Comparison of ENCODE assay signal across 11 cellular contexts in the genomic region with DNA sequence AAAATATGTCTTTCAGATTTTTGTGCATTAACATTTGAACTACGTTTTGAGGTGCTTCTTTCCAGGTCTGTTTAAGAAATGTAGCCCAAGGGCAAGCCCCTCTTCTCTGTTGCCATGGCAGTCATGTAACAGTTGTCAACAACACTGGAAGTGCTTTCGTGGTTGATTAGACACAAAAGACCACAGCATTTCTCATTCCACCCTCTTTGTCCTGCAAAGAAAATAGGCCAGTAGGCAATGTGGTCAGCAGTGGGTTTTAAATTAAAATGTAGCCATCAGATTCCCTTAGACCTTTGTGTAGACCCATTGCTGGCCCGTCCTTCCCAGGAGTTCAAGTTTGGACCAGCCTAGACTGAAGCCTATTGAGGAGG. TPM values are rescaled to one million over a fixed set of nuclear protein-coding genes. Genes with fewer than 3 reads are reported as not detected.
DNase-seq lines count a peak whose midpoint lies in the region; ATAC-seq and TF ChIP-seq lines count a peak whose summit lies in the region.
"Had no signal": no experiment of that assay in that cellular context is flagged by ENCODE, and none has a peak within 500 bp of the region (broad histone marks: within the 10 kb centered on the region; RNA-seq: fewer than 3 reads in every experiment).

No MANE protein-coding gene starts in this region.

- H3K4me1 ChIP-seq in esophagus squamous epithelium, result peaks cover 16 to 70% (median 41%) of the 10 kb centered on the region in 3 donors
- H3K4me1 ChIP-seq: breast epithelium, Peyer's patch had no signal

- no peak for DNase-seq in natural killer cell
- DNase-seq in natural killer cell treated with Interleukin-12 subunit alpha and Interleukin-12 subunit beta and Interleukin-15 and Interleukin-18, amount 100 ng/mL, for 72 hours (ENCODE audit: low spot score), result no peak
- DNase-seq in LHCN-M2 (ENCODE audit: low read depth), result peak; percentile 75
- no peak for DNase-seq in esophagus squamous epithelium (lab: John Stamatoyannopoulos, UW)
- no peak for DNase-seq in activated T-cell treated with anti-CD3 and anti-CD28 coated beads, Interleukin-2, amount 50 U/mL, for 24 hours
- DNase-seq in GM19238 (ENCODE audit: insufficient read length, low spot score), result no peak
- DNase-seq in NCI-H1092 treated with DMSO at 0.1 percent for 48 hours (lab: John Stamatoyannopoulos, UW), result no peak
- DNase-seq: Peyer's patch had no signal

- H3K4me3 Mint-ChIP-seq in natural killer cell, result no peak overlapping the region
- no peak overlapping the region for H3K4me3 Mint-ChIP-seq in natural killer cell treated with Interleukin-12 subunit alpha and Interleukin-12 subunit beta and Interleukin-15 and Interleukin-18, amount 100 ng/mL, for 72 hours
- H3K4me3 Mint-ChIP-seq in activated T-cell treated with anti-CD3 and anti-CD28 coated beads, Interleukin-2, amount 50 U/mL, for 24 hours, result no peak overlapping the region
- H3K4me3 Mint-ChIP-seq: B cell had no signal

- ATAC-seq in natural killer cell (peak in 2 of 3 donors; percentile 76 to 81), HG03457 (IDR thresholded peaks at IDR 0.05; ENCODE audit: unreplicated experiment) (no peak)
- ATAC-seq in natural killer cell treated with Interleukin-12 subunit alpha and Interleukin-12 subunit beta and Interleukin-15 and Interleukin-18, amount 100 ng/mL, for 72 hours, result no peak

- intact Hi-C loops in natural killer cell (cut with micrococcal nuclease) (no loop called here), esophagus squamous epithelium (cut with DNase I) (no loop called here)

- H3K27me3 Mint-ChIP-seq in natural killer cell (ENCODE audit: low read depth in 2 of 2), result no peaks in the 10 kb centered on the region
- H3K27me3 Mint-ChIP-seq in natural killer cell treated with Interleukin-12 subunit alpha and Interleukin-12 subunit beta and Interleukin-15 and Interleukin-18, amount 100 ng/mL, for 72 hours, result no peaks in the 10 kb centered on the region
- H3K27me3 Mint-ChIP-seq in activated T-cell treated with anti-CD3 and anti-CD28 coated beads, Interleukin-2, amount 50 U/mL, for 24 hours, result no peaks in the 10 kb centered on the region
- H3K27me3 Mint-ChIP-seq: B cell had no signal

- no peaks in the 10 kb centered on the region for H3K9me3 Mint-ChIP-seq in natural killer cell
- no peaks in the 10 kb centered on the region for H3K9me3 Mint-ChIP-seq in natural killer cell treated with Interleukin-12 subunit alpha and Interleukin-12 subunit beta and Interleukin-15 and Interleukin-18, amount 100 ng/mL, for 72 hours
- no peaks in the 10 kb centered on the region for H3K9me3 Mint-ChIP-seq in activated T-cell treated with anti-CD3 and anti-CD28 coated beads, Interleukin-2, amount 50 U/mL, for 24 hours

- WGBS in esophagus squamous epithelium, 2 donors, result 23 to 28% methylated on average over 2 to 3 of the region's 3 CpGs

- H3K9me3 ChIP-seq in esophagus squamous epithelium, result no peaks in the 10 kb centered on the region
- H3K9me3 ChIP-seq: breast epithelium, Peyer's patch had no signal

- H3K36me3 Mint-ChIP-seq in natural killer cell, result no peaks in the 10 kb centered on the region
- no peaks in the 10 kb centered on the region for H3K36me3 Mint-ChIP-seq in natural killer cell treated with Interleukin-12 subunit alpha and Interleukin-12 subunit beta and Interleukin-15 and Interleukin-18, amount 100 ng/mL, for 72 hours
- no peaks in the 10 kb centered on the region for H3K36me3 Mint-ChIP-seq in activated T-cell treated with anti-CD3 and anti-CD28 coated beads, Interleukin-2, amount 50 U/mL, for 24 hours (ENCODE audit: low read depth)

- peaks cover 0 to 12% (median 0%) of the 10 kb centered on the region in 3 donors for H3K36me3 ChIP-seq in esophagus squamous epithelium
- H3K36me3 ChIP-seq: breast epithelium, Peyer's patch had no signal

- no peak overlapping the region for H3K4me3 ChIP-seq in esophagus squamous epithelium
- H3K4me3 ChIP-seq: breast epithelium, Peyer's patch had no signal

- H3K27ac Mint-ChIP-seq in natural killer cell, result peak overlapping the region in 1 of 2 donors; percentile 14
- no peak overlapping the region for H3K27ac Mint-ChIP-seq in natural killer cell treated with Interleukin-12 subunit alpha and Interleukin-12 subunit beta and Interleukin-15 and Interleukin-18, amount 100 ng/mL, for 72 hours
- no peak overlapping the region for H3K27ac Mint-ChIP-seq in activated T-cell treated with anti-CD3 and anti-CD28 coated beads, Interleukin-2, amount 50 U/mL, for 24 hours
- H3K27ac Mint-ChIP-seq: B cell had no signal

- peaks cover 26 to 44% of the 10 kb centered on the region in 2 donors for H3K4me1 Mint-ChIP-seq in natural killer cell
- peaks cover 15 to 20% of the 10 kb centered on the region in 2 donors for H3K4me1 Mint-ChIP-seq in natural killer cell treated with Interleukin-12 subunit alpha and Interleukin-12 subunit beta and Interleukin-15 and Interleukin-18, amount 100 ng/mL, for 72 hours (ENCODE audit: low read depth in 2 of 2)
- H3K4me1 Mint-ChIP-seq in activated T-cell treated with anti-CD3 and anti-CD28 coated beads, Interleukin-2, amount 50 U/mL, for 24 hours (ENCODE audit: low read depth), result peaks cover 1% of the 10 kb centered on the region

- no peak for TF ChIP-seq POLR2A in esophagus squamous epithelium (IDR thresholded peaks at IDR 0.05)

- H3K27me3 ChIP-seq in esophagus squamous epithelium, result no peaks in the 10 kb centered on the region
- H3K27me3 ChIP-seq: breast epithelium, Peyer's patch had no signal

- H3K27ac ChIP-seq in esophagus squamous epithelium, result peak overlapping the region in 3 of 4 donors; percentile 76 to 84 (median 80)
- H3K27ac ChIP-seq: breast epithelium, Peyer's patch had no signal

- TF ChIP-seq CTCF in natural killer cell (IDR thresholded peaks at IDR 0.05) (no peak), esophagus squamous epithelium (IDR thresholded peaks at IDR 0.05) (no peak)

RNA-seq across cellular contexts. Expression of a gene that starts 35.4 kb away (rescaled TPM):
- total RNA-seq in natural killer cell, result 10 to 100 TPM in 2 of 3 donors, 1 to 10 TPM in 1; 6.4 to 14.8 (median 10.3) TPM
- 1 to 10 TPM; 6.5 to 7.3 TPM for total RNA-seq in natural killer cell treated with Interleukin-12 subunit alpha and Interleukin-12 subunit beta and Interleukin-15 and Interleukin-18, amount 100 ng/mL, for 72 hours
- 19.0 and 27.1 TPM in 2 replicates for total RNA-seq in LHCN-M2 (2014; rRNA removed)
- 12.2 TPM for polyA plus RNA-seq in LHCN-M2 (2012)
- total RNA-seq in esophagus squamous epithelium, result 10 to 100 TPM; 14.3 to 20.4 (median 17.3) TPM

Comparison
In these comparisons a context has a peak if more than half of its experiments do, and no peak if none do; other contexts are left out.
1. ATAC-seq: peak in natural killer cell (2 of 3); none in natural killer cell treated with Interleukin-12 subunit alpha and Interleukin-12 subunit beta and Interleukin-15 and Interleukin-18, amount 100 ng/mL, for 72 hours (0 of 2) and HG03457 (single experiment).